Comparison of ENCODE assay signal across 24 cellular contexts in the genomic region with DNA sequence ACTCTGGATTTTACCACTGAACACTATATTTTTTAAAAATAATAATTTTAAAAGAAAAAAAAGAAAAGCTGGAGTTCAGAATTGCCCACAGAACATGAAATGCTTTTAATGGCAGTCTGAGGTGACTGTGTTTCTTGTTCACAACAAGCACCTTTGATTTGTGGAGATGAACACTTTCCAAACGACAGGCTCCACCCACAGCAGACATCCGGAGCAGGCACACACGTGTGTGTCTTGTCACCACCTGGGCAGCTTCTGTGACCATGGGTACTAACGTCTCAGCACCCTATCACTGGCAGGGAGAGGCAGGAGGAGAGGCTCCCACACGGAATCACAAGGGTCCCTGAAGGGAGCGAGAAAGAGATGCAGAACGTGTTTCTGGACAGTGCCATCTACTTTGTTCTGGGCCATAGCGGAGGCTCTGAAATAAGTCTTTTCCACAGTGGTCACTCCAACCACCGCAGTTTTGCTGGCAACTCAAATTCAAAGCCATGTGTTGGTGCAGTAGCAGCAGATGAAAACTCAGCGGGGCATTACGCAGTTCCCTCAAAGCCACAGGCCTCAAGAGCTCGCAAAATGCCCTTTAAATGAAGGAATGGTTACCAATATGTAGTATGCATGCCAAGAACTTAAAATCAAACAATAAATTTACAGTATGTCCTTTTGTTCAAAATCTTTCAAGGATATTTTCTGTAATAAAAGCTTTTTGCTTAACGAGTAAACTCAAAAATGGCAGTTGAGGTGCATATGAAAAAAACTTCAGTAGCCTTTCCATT.
"Had no signal": no experiment of that assay in that cellular context is flagged by ENCODE, and none has a peak within 500 bp of the region (broad histone marks: within the 10 kb centered on the region; RNA-seq: fewer than 3 reads in every experiment).

No MANE protein-coding gene starts in this region.

- H3K9me3 Mint-ChIP-seq: activated naive CD4-positive, alpha-beta T cell treated with anti-CD3 and anti-CD28 coated beads, Interleukin-2, amount 50 U/mL, for 72 hours; activated T-cell treated with anti-CD3 and anti-CD28 coated beads, Interleukin-2, amount 50 U/mL, for 72 hours; central memory CD8-positive, alpha-beta T cell had no signal

- H3K36me3 Mint-ChIP-seq: activated naive CD4-positive, alpha-beta T cell treated with anti-CD3 and anti-CD28 coated beads, Interleukin-2, amount 50 U/mL, for 72 hours had no signal

- H3K27ac Mint-ChIP-seq: activated T-cell treated with anti-CD3 and anti-CD28 coated beads, Interleukin-2, amount 50 U/mL, for 72 hours had no signal

- H3K4me1 Mint-ChIP-seq: central memory CD8-positive, alpha-beta T cell had no signal

- H3K36me3 ChIP-seq: colonic mucosa, esophagus squamous epithelium, neutrophil, ovary, right atrium auricular region, spleen, suprapubic skin, tibial artery, upper lobe of right lung had no signal

- H3K27me3 ChIP-seq: colonic mucosa, esophagus squamous epithelium, neutrophil, ovary, right atrium auricular region, spleen, suprapubic skin, tibial artery, upper lobe of right lung had no signal

- H3K27me3 Mint-ChIP-seq: central memory CD8-positive, alpha-beta T cell had no signal

- H3K4me3 Mint-ChIP-seq: activated T-cell treated with anti-CD3 and anti-CD28 coated beads, Interleukin-2, amount 50 U/mL, for 72 hours; central memory CD8-positive, alpha-beta T cell; nephron had no signal

- ATAC-seq: activated naive CD4-positive, alpha-beta T cell treated with anti-CD3 and anti-CD28 coated beads, Interleukin-2, amount 50 U/mL, for 72 hours; activated T-cell treated with anti-CD3 and anti-CD28 coated beads, Interleukin-2, amount 50 U/mL, for 72 hours; left ventricle myocardium superior; psoas muscle; upper lobe of right lung had no signal

- H3K4me3 ChIP-seq: colonic mucosa, esophagus squamous epithelium, ovary, psoas muscle, right atrium auricular region, spleen, suprapubic skin, tibial artery, upper lobe of right lung had no signal

- H3K27ac ChIP-seq: colonic mucosa, epithelial cell of prostate, esophagus squamous epithelium, neutrophil, ovary, psoas muscle, right atrium auricular region, spleen, suprapubic skin, tibial artery, upper lobe of right lung, VCaP had no signal

- H3K4me1 ChIP-seq: colonic mucosa, psoas muscle, right atrium auricular region, upper lobe of right lung had no signal

- H3K9me3 ChIP-seq: colonic mucosa, esophagus squamous epithelium, neutrophil, ovary, psoas muscle, right atrium auricular region, spleen, suprapubic skin, tibial artery, upper lobe of right lung had no signal

- DNase-seq: activated CD4-positive, alpha-beta T cell treated with anti-CD3 and anti-CD28 coated beads for 4 hours; activated CD4-positive, alpha-beta T cell treated with anti-CD3 and anti-CD28 coated beads, Interleukin-2, amount 50 U/mL, for 4 hours; activated naive CD4-positive, alpha-beta T cell; activated T-cell treated with anti-CD3 and anti-CD28 coated beads for 4 hours; activated T-cell treated with anti-CD3 and anti-CD28 coated beads, Interleukin-2, amount 50 U/mL, for 72 hours; colonic mucosa; effector CD8-positive, alpha-beta T cell; esophagus squamous epithelium; foreskin melanocyte; left ventricle myocardium superior; ovary; psoas muscle; spleen; stimulated activated naive CD4-positive, alpha-beta T cell; tibial artery; upper lobe of right lung had no signal
